ENCODE assay signal across 9 cellular contexts in genomic region chr4:84176061-84176460, GRCh38.
"Had no signal": no experiment of that assay in that cellular context is flagged by ENCODE, and none has a peak within 500 bp of the region (broad histone marks: within the 10 kb centered on the region; RNA-seq: fewer than 3 reads in every experiment).

No MANE protein-coding gene starts in this region.

- H3K36me3 ChIP-seq: HAP-1 had no signal

- H3K27ac ChIP-seq: GM23248 had no signal

- H3K9me3 ChIP-seq: HAP-1 had no signal

- DNase-seq: GM23248, GOT3, H7, H9, HCEC 1CT, HFFc6 had no signal

- H2AFZ ChIP-seq: GM23248, GM23338 had no signal

- H3K4me3 ChIP-seq: GM23248, GM23338, HAP-1 had no signal

- H3K9ac ChIP-seq: GM23248 had no signal

- H3K4me2 ChIP-seq: GM23338 had no signal

- ATAC-seq: GM23338, HCT116 had no signal
